ENCODE assay signal across 1 cellular context in the genomic region with DNA sequence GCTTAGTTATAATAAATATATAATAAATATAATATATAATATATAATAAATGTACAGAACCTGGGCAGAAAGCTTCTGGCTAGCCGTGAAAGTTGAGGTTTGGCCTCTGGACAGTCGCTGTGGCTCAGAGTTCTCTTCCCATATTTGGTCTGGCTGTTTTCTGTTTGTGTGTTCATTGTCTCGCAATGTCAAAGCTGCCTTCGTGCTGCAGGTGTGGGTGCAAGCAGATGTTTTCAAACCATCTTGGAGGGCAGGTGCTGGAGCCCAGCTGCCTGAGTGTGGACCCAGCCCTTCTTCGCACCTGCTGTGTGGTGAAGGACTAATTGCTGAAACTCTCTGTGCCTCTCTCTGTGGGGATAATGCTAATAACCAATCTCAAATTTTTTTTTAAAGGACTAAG.
TF ChIP-seq lines count a peak whose summit lies in the region.

No MANE protein-coding gene starts in this region.

TF ChIP-seq in IMR-90, 13 proteins besides CTCF, POLR2A, EP300 and RAD21 (continued from another document):
- TF ChIP-seq, protein P1, sequence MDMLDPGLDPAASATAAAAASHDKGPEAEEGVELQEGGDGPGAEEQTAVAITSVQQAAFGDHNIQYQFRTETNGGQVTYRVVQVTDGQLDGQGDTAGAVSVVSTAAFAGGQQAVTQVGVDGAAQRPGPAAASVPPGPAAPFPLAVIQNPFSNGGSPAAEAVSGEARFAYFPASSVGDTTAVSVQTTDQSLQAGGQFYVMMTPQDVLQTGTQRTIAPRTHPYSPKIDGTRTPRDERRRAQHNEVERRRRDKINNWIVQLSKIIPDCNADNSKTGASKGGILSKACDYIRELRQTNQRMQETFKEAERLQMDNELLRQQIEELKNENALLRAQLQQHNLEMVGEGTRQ (IDR thresholded peaks at IDR 0.05; ENCODE audit: low read depth, low read length): no peak
- TF ChIP-seq BHLHE40 (IDR thresholded peaks at IDR 0.05; ENCODE audit: low read depth, low read length) (no peak), FOS (IDR thresholded peaks at IDR 0.05; ENCODE audit: low read depth, low read length) (no peak), RCOR1 (IDR thresholded peaks at IDR 0.05; ENCODE audit: insufficient replicate concordance, low read length) (no peak), MAFK (IDR thresholded peaks at IDR 0.05; ENCODE audit: low read depth, low read length) (no peak), NFE2L2 (IDR thresholded peaks at IDR 0.05; ENCODE audit: low read depth, low read length) (no peak), RFX5 (IDR thresholded peaks at IDR 0.05; ENCODE audit: low read depth, low read length) (no peak), MXI1 (IDR thresholded peaks at IDR 0.05; ENCODE audit: borderline replicate concordance, low read depth, low read length) (no peak), SMC3 (IDR thresholded peaks at IDR 0.05; ENCODE audit: low read depth, low read length) (no peak)
